ENCODE assay signal across 9 cellular contexts in genomic region chr12:107093547-107094448, GRCh38. TPM values are rescaled to one million over a fixed set of nuclear protein-coding genes. Genes with fewer than 3 reads are reported as not detected.
DNase-seq lines count a peak whose midpoint lies in the region; ATAC-seq, FAIRE-seq and TF ChIP-seq lines count a peak whose summit lies in the region.
"Had no signal": no experiment of that assay in that cellular context is flagged by ENCODE, and none has a peak within 500 bp of the region (broad histone marks: within the 10 kb centered on the region; RNA-seq: fewer than 3 reads in every experiment).

Gene CRY1 (minus strand): TSS chr12:107093549. CDS start chr12:107092961, 588 bp downstream.

- H3K79me2 ChIP-seq in H1 (ENCODE audit: control insufficient read depth in 1 of 2, insufficient read depth in 2 of 2, low read length in 2 of 2): peaks cover 4 to 31% of the 10 kb centered on the region in 2 experiments; a peak in 2 of 4 replicates

- no peak within 1 kb of the TSS for H3K23ac ChIP-seq in H1 (ENCODE audit: insufficient read length)

- peak; percentile 87 for ATAC-seq in GM19463 (IDR thresholded peaks at IDR 0.05; ENCODE audit: unreplicated experiment)

- TF ChIP-seq RAD21 in H1 (IDR thresholded peaks at IDR 0.05 in 1 of 2, conservative IDR thresholded peaks at IDR 0.05 in 1 of 2; ENCODE audit: low read depth in 2 of 2, low read length in 2 of 2): no peak

- no peaks in the 10 kb centered on the region for H4K20me1 ChIP-seq in H1 (replicated peaks in 1 of 2; ENCODE audit: control insufficient read depth in 1 of 2, insufficient read depth in 2 of 2, low read length in 2 of 2)

- H3K4me3 ChIP-seq in H1 (ENCODE audit: extremely low read depth in 1 of 4, insufficient read depth in 2 of 4, low read depth in 3 of 4, low read length in 4 of 4): peak within 1 kb of the TSS; percentile 89 to 98 (median 96)

- no peaks in the 10 kb centered on the region for H3K27me3 ChIP-seq in H1 (replicated peaks in 1 of 4; ENCODE audit: control insufficient read depth in 3 of 4, extremely low read depth in 1 of 4, insufficient read depth in 3 of 4, low read length in 3 of 4)

- peak within 1 kb of the TSS; percentile 80 to 99 (median 98) for H3K9ac ChIP-seq in H1 (replicated peaks in 1 of 4; ENCODE audit: extremely low read depth in 1 of 4, low read depth in 3 of 4, low read length in 3 of 4)

- FAIRE-seq in H1 (lab: Jason Lieb, UNC): no peak
- FAIRE-seq: colon had no signal

- peak within 1 kb of the TSS; percentile 98 for H2BK5ac ChIP-seq in H1 (ENCODE audit: low read depth, low read length)

- DNase-seq in HS-27A (ENCODE audit: low read depth): peak; percentile 91
- DNase-seq in NK-92 treated with Interleukin-12 subunit alpha and Interleukin-12 subunit beta, amount 100 ng/mL, for 24 hours (lab: John Stamatoyannopoulos, UW): peak; percentile 53
- DNase-seq in activated CD8-positive, alpha-beta memory T cell treated with anti-CD3 and anti-CD28 coated beads for 48 hours (ENCODE audit: low read depth in 2 of 3, low spot score in 2 of 3): peak; percentile 86 to 90 (median 89)
- DNase-seq in H1 (ENCODE audit: low read depth in 1 of 2, low spot score in 2 of 2): peak; percentile 81 to 99
- DNase-seq in medulla oblongata (ENCODE audit: extremely low spot score): peak; percentile 97
- DNase-seq in stimulated activated CD4-positive, alpha-beta T cell treated with anti-CD3 and anti-CD28 coated beads, TNF-alpha, amount 100 ng/mL, for 4 hours (ENCODE audit: low read depth in 3 of 3): peak; percentile 85 to 89 (median 88)

- peak within 1 kb of the TSS; percentile 99 for H4K5ac ChIP-seq in H1 (ENCODE audit: insufficient read length, low read depth, low read length)

- H2BK15ac ChIP-seq in H1 (ENCODE audit: low read length): no peak within 1 kb of the TSS

- H3K4ac ChIP-seq in H1 (replicated peaks; ENCODE audit: insufficient read length, low read depth, low read length): peak within 1 kb of the TSS; percentile 46

- peaks cover 0 to 4% (median 0%) of the 10 kb centered on the region in 4 experiments; a peak in 1 of 8 replicates for H3K36me3 ChIP-seq in H1 (ENCODE audit: control insufficient read depth in 2 of 4, insufficient read depth in 4 of 4, low read length in 3 of 4)

- peaks cover 5 to 7% of the 10 kb centered on the region in 2 experiments; a peak in 3 of 4 replicates for H3K9me3 ChIP-seq in H1 (ENCODE audit: insufficient read depth in 2 of 2, low read depth in 1 of 2, low read length in 1 of 2)

- H2AK5ac ChIP-seq in H1 (ENCODE audit: low read depth, low read length): no peak within 1 kb of the TSS

- no peak within 1 kb of the TSS; the same call in 1 of the 2 replicates for H2BK20ac ChIP-seq in H1 (ENCODE audit: low read length)

- no peaks in the 10 kb centered on the region for H3K79me1 ChIP-seq in H1 (ENCODE audit: low read depth, low read length)

- TF ChIP-seq CTCF in C4-2B (conservative IDR thresholded peaks at IDR 0.05) (no peak), H1 (IDR thresholded peaks at IDR 0.05; ENCODE audit: control extremely low read depth in 1 of 3, insufficient read depth in 1 of 3, low read depth in 1 of 3, low read length in 3 of 3) (no peak)

- H3K4me1 ChIP-seq in H1 (replicated peaks in 1 of 4; ENCODE audit: control insufficient read depth in 3 of 4, insufficient read depth in 4 of 4, low read length in 3 of 4): peaks cover 0 to 3% (median 0%) of the 10 kb centered on the region in 4 experiments; a peak in 4 of 7 replicates

- peak within 1 kb of the TSS; percentile 53 for H2BK120ac ChIP-seq in H1 (replicated peaks; ENCODE audit: low read depth, low read length)

- TF ChIP-seq POLR2A in H1 (IDR thresholded peaks at IDR 0.05; ENCODE audit: control extremely low read depth in 1 of 2, low read depth in 2 of 2, low read length in 2 of 2): peak; percentile 20 to 72

- no peak within 1 kb of the TSS for H3K14ac ChIP-seq in H1 (ENCODE audit: insufficient read length)

- peak within 1 kb of the TSS; percentile 100 for H2BK12ac ChIP-seq in H1 (ENCODE audit: low read depth, low read length)

- H4K91ac ChIP-seq in H1 (replicated peaks; ENCODE audit: insufficient read length, low read length): peak within 1 kb of the TSS; percentile 89

- peak within 1 kb of the TSS; percentile 99 for H2AFZ ChIP-seq in H1 (ENCODE audit: low read length)

- peaks cover 7% of the 10 kb centered on the region for H3K23me2 ChIP-seq in H1 (ENCODE audit: low read depth, low read length)

- H3K56ac ChIP-seq in H1 (replicated peaks; ENCODE audit: insufficient read length, low read depth, low read length): peak within 1 kb of the TSS; percentile 53

- H3K27ac ChIP-seq in C4-2B: peak within 1 kb of the TSS; percentile 66
- H3K27ac ChIP-seq in H1 (ENCODE audit: low read depth, low read length): peak within 1 kb of the TSS; percentile 99

- CTCF ChIA-PET in H1 (lab: Charles Lee; ENCODE audit: partially characterized antibody): interaction anchor here (0.6 to 8.3 kb wide), 4 partner anchors 8 to 80 kb away, joined by 3 to 67 read pairs (median 3); no protein-coding TSS in a partner anchor

- H3K18ac ChIP-seq in H1 (ENCODE audit: extremely low read depth, low read length): peak within 1 kb of the TSS; percentile 98

- no peak for TF ChIP-seq EP300 in H1 (IDR thresholded peaks at IDR 0.05; ENCODE audit: borderline replicate concordance in 1 of 2, low read depth in 2 of 2, low read length in 2 of 2)

- H4K8ac ChIP-seq in H1 (ENCODE audit: extremely low read depth, insufficient read depth, low read length): peak within 1 kb of the TSS; percentile 99

- 7% methylated on average over 52 of the region's 64 CpGs; no CpG with 5 or more reads in 1 of the 2 experiments for WGBS in H1 (ENCODE audit: extremely low coverage in 1 of 2, insufficient coverage in 1 of 2, insufficient read length in 1 of 2, insufficient replicate concordance in 2 of 2, low coverage in 1 of 2, low lambda C conversion rate in 2 of 2, missing lambda C conversion rate in 1 of 2), 2 experiments

- POLR2A ChIA-PET in H1 (lab: Charles Lee; ENCODE audit: partially characterized antibody): interaction anchor here (0.7 to 1.6 kb wide), 4 partner anchors 8 to 138 kb away, joined by 3 to 7 read pairs (median 4); partner anchors contain the start of gene TMEM263

- H3K4me2 ChIP-seq in H1 (ENCODE audit: insufficient read depth in 1 of 2, low read depth in 2 of 2, low read length in 2 of 2): peak within 1 kb of the TSS; percentile 75 to 92

TF ChIP-seq in H1, 55 proteins besides CTCF, POLR2A, EP300 and RAD21 (continues in another document):
- 0 out of 4 replicates have a peak, but pooled peaks of 1 of the 2 experiments have one; percentile 44 for TF ChIP-seq HDAC2 (IDR thresholded peaks at IDR 0.05; ENCODE audit: borderline replicate concordance in 1 of 2, low read depth in 2 of 2, low read length in 2 of 2)
- TF ChIP-seq CHD1 (IDR thresholded peaks at IDR 0.05; ENCODE audit: low read depth, low read length): no peak
- no peak for TF ChIP-seq POU5F1 (IDR thresholded peaks at IDR 0.05; ENCODE audit: low read depth, low read length)
- TF ChIP-seq PHF8 (conservative IDR thresholded peaks at IDR 0.05; ENCODE audit: low read depth, low read length): peak; percentile 73
- peak; percentile 90 for TF ChIP-seq ASH2L (IDR thresholded peaks at IDR 0.05; ENCODE audit: low read length)
- peak; percentile 93 for TF ChIP-seq SP4 (IDR thresholded peaks at IDR 0.05; ENCODE audit: low read length)
- peak; percentile 37; the same call in 1 of the 2 replicates for TF ChIP-seq NRF1 (IDR thresholded peaks at IDR 0.05; ENCODE audit: low read depth, low read length)
- peak; percentile 66 for TF ChIP-seq TBP (IDR thresholded peaks at IDR 0.05; ENCODE audit: low read depth, low read length)
- peak; percentile 64 for TF ChIP-seq ATF3 (IDR thresholded peaks at IDR 0.05; ENCODE audit: insufficient read depth, low read depth, low read length)
- peak; percentile 88 for TF ChIP-seq USF2 (IDR thresholded peaks at IDR 0.05; ENCODE audit: low read length)
- no peak; the same call in none of the 2 replicates for TF ChIP-seq POLR2AphosphoS5 (IDR thresholded peaks at IDR 0.05; ENCODE audit: low read depth, low read length)
- TF ChIP-seq NANOG (IDR thresholded peaks at IDR 0.05; ENCODE audit: insufficient read depth, low read depth, low read length, poor library complexity, severe bottlenecking): no peak
- TF ChIP-seq SAP30 (IDR thresholded peaks at IDR 0.05; ENCODE audit: insufficient read depth, insufficient replicate concordance, low read length): no peak
- no peak for TF ChIP-seq SUZ12 (IDR thresholded peaks at IDR 0.05; ENCODE audit: low read length)
- TF ChIP-seq CREB1 (IDR thresholded peaks at IDR 0.05): 0 out of 2 replicates have a peak, but pooled peaks have one; percentile 54
- TF ChIP-seq GABPA (IDR thresholded peaks at IDR 0.05; ENCODE audit: borderline replicate concordance, insufficient read depth, low read length): no peak
- TF ChIP-seq TEAD4 (IDR thresholded peaks at IDR 0.05; ENCODE audit: low read depth, low read length): peak; percentile 84
- no peak for TF ChIP-seq BCL11A (IDR thresholded peaks at IDR 0.05; ENCODE audit: low read depth in 2 of 2, low read length in 2 of 2)
- TF ChIP-seq SP2 (IDR thresholded peaks at IDR 0.05; ENCODE audit: low read length): no peak
- peak; percentile 32; the same call in 1 of the 2 replicates for TF ChIP-seq CHD2 (IDR thresholded peaks at IDR 0.05; ENCODE audit: low read length)

RNA-seq across cellular contexts. Expression of gene CRY1, which starts in this region (rescaled TPM):
- 25.1 TPM in 2 replicates for total RNA-seq in H1 (2021; fragmentation: NEBNext Ultra II Directional; extraction: Animal tissue kit (Norgen Biotek cat#: 25700))
- 13.6 and 20.4 TPM in 2 replicates for polyA plus RNA-seq in H1 (2011; rRNA removed)
- 9.9 TPM for polyA plus RNA-seq in H1 (2011; cell fraction: cytosol; rRNA removed)
- polyA plus RNA-seq in H1 (2011; cell fraction: nucleus; rRNA removed): 13.8 TPM
- 10.0 to 10.6 TPM (median 10.3 TPM) in 4 replicates for polyA plus RNA-seq in H1 (2012, experiment 1 of 2)
- 2.0 TPM for polyA plus RNA-seq in H1 (2012, experiment 2 of 2)
- 15.1 TPM for polyA plus RNA-seq in H1 (2013, experiment 1 of 2)
- 14.4 TPM for polyA plus RNA-seq in H1 (2013, experiment 2 of 2)
- polyA minus RNA-seq in H1 (2011; rRNA and poly(A)+ RNA removed): 8.5 and 9.7 TPM in 2 replicates
- 12.1 TPM for polyA minus RNA-seq in H1 (2011; cell fraction: cytosol; rRNA and poly(A)+ RNA removed)
- polyA minus RNA-seq in H1 (2011; cell fraction: nucleus; rRNA and poly(A)+ RNA removed): 21.3 TPM

Comparison
In these comparisons a context has a peak if more than half of its experiments do, and no peak if none do; other contexts are left out.
1. Peak in every context shown above with its lines: DNase-seq, ATAC-seq, H3K4me3 ChIP-seq and H3K27ac ChIP-seq.